12 cellular contexts compared by ENCODE assay signal in the genomic region with DNA sequence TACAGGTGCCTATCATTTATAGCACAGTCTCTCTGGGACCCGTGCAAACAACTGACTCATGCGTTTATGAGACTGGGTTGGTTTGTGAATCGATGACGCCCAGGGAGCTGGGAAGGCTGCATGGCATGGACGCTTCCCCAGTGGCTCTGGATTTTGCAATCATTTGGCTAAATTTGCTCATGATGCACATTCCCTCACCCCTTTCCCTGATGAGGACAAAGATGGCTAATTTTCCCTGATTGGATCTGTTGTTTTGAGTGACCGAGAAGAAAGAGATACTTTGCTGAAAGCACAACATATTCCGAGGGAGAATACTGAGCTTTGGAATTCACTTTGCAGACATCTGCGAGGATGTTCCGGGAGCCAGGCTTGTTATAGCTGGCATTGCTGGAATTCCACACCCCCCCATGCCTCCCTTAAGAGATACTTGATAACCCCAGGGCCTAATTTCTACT. TPM values are rescaled to one million over a fixed set of nuclear protein-coding genes. Genes with fewer than 3 reads are reported as not detected.
DNase-seq lines count a peak whose midpoint lies in the region; ATAC-seq, FAIRE-seq and TF ChIP-seq lines count a peak whose summit lies in the region.
"Had no signal": no experiment of that assay in that cellular context is flagged by ENCODE, and none has a peak within 500 bp of the region (broad histone marks: within the 10 kb centered on the region; RNA-seq: fewer than 3 reads in every experiment).

No MANE protein-coding gene starts in this region.

- CTCF ChIA-PET in HEK293 (lab: Yijun Ruan, JAX): no interaction called here
- CTCF ChIA-PET in A673 (lab: Charles Lee): interaction anchor here (0.5 kb wide), 1 partner anchor 100 kb away, joined by 3 read pairs; no protein-coding TSS in a partner anchor

- H3K27me3 ChIP-seq in iPS-18a (ENCODE audit: control insufficient read depth, insufficient read depth, low read length) (no peaks in the 10 kb centered on the region), small intestine (ENCODE audit: control insufficient read depth in 2 of 2, insufficient read depth in 2 of 2, low read length in 2 of 2) (no peaks in the 10 kb centered on the region), A673 (replicated peaks; ENCODE audit: insufficient read depth, low read depth, low read length, poor library complexity) (no peaks in the 10 kb centered on the region)

- H3K36me3 ChIP-seq in HEK293 (ENCODE audit: control insufficient read depth in 2 of 2, insufficient read depth in 1 of 2, low read length in 2 of 2) (no peaks in the 10 kb centered on the region), iPS-18a (ENCODE audit: control insufficient read depth, low read depth, low read length) (no peaks in the 10 kb centered on the region), small intestine (ENCODE audit: control insufficient read depth in 2 of 2, insufficient read depth in 2 of 2, low read length in 2 of 2) (no peaks in the 10 kb centered on the region), A673 (ENCODE audit: insufficient read depth, low read length, poor library complexity, severe bottlenecking) (no peaks in the 10 kb centered on the region)

- WGBS in small intestine, 3 donors: 55 to 60% (median 58%) methylated on average over 9 of the region's 9 CpGs

- DNase-seq in astrocyte of the hippocampus (ENCODE audit: low read depth, low spot score) (peak; percentile 33), small intestine (peak; percentile 11), A673 (ENCODE audit: low spot score) (no peak), NCI-H69 (lab: John Stamatoyannopoulos, UW) (no peak)
- no peak for DNase-seq in stimulated activated CD4-positive, alpha-beta T cell treated with anti-CD3 and anti-CD28 coated beads, Interleukin-4, amount 100 ng/mL, for 4 hours
- DNase-seq: dermis blood vessel endothelial cell; NCI-H2081; stimulated activated CD4-positive, alpha-beta T cell treated with anti-CD3 and anti-CD28 coated beads, Interleukin-2, amount 100 ng/mL, for 24 hours; T-helper 1 cell had no signal

- no peak for FAIRE-seq in small intestine (lab: Jason Lieb, UNC)

- TF ChIP-seq CTCF in HEK293 (tag by site-specific recombination; IDR thresholded peaks at IDR 0.05): no peak
- no peak for TF ChIP-seq CTCF in A673 (conservative IDR thresholded peaks at IDR 0.05; ENCODE audit: low read depth, low read length)

- ATAC-seq in HG02970 (IDR thresholded peaks at IDR 0.05; ENCODE audit: low FRiP score, unreplicated experiment): no peak

- POLR2A ChIA-PET in HEK293 (lab: Yijun Ruan, JAX) (no interaction called here), A673 (lab: Charles Lee; ENCODE audit: low non-redundant PET) (no interaction called here)

- H3K4me3 ChIP-seq in HEK293 (ENCODE audit: low read depth, low read length) (no peak overlapping the region), iPS-18a (ENCODE audit: low read length) (peak overlapping the region; percentile 0), small intestine (ENCODE audit: low read depth in 1 of 2, low read length in 2 of 2) (no peak overlapping the region), A673 (ENCODE audit: low read depth, low read length, poor library complexity, severe bottlenecking) (no peak overlapping the region)

- intact Hi-C loops in A673 (cut with micrococcal nuclease; ENCODE audit: unreplicated experiment): no loop called here

- BruUV-seq in A673 (replicated peaks; lab: Mats Ljungman, UMichigan): no TSS peak

- H3K4me1 ChIP-seq in HEK293 (ENCODE audit: control insufficient read depth, insufficient read depth, low read length) (no peaks in the 10 kb centered on the region), iPS-18a (ENCODE audit: control insufficient read depth, low read depth, low read length) (peaks cover 37% of the 10 kb centered on the region), small intestine (ENCODE audit: control insufficient read depth in 2 of 2, insufficient read depth in 1 of 2, low read depth in 1 of 2, low read length in 1 of 2) (peaks cover 0 to 4% of the 10 kb centered on the region in 2 donors), A673 (ENCODE audit: insufficient read depth, low read length, poor library complexity, severe bottlenecking) (no peaks in the 10 kb centered on the region)

- no peaks in the 10 kb centered on the region for H3K9me3 ChIP-seq in HEK293 (ENCODE audit: control insufficient read depth, insufficient read depth, low read depth, low read length)
- H3K9me3 ChIP-seq in iPS-18a (ENCODE audit: control insufficient read depth, low read depth, low read length): no peaks in the 10 kb centered on the region
- H3K9me3 ChIP-seq in small intestine (ENCODE audit: control insufficient read depth, low read depth): no peaks in the 10 kb centered on the region
- no peaks in the 10 kb centered on the region for H3K9me3 ChIP-seq in A673 (ENCODE audit: low read depth, low read length, poor library complexity, severe bottlenecking)

- H3K27ac ChIP-seq in HEK293 (ENCODE audit: extremely low read depth, low read depth, low read length) (no peak overlapping the region), iPS-18a (ENCODE audit: low read length) (no peak overlapping the region), small intestine (ENCODE audit: low read depth in 1 of 2, low read length in 1 of 2) (no peak overlapping the region), A673 (ENCODE audit: low read depth, low read length, poor library complexity, severe bottlenecking) (no peak overlapping the region)

- H3K9ac ChIP-seq in iPS-18a (ENCODE audit: low read length): no peak overlapping the region

TF ChIP-seq in HEK293, 187 proteins besides CTCF, POLR2A, EP300 and RAD21:
- peak; percentile 66 for TF ChIP-seq ZBTB17 (tag by site-specific recombination; IDR thresholded peaks at IDR 0.05)
- TF ChIP-seq ZNF596 (tag by site-specific recombination; IDR thresholded peaks at IDR 0.05): no peak
- 0 out of 2 replicates have a peak, but pooled peaks have one; percentile 23 for TF ChIP-seq ZNF335 (tag by site-specific recombination; conservative IDR thresholded peaks at IDR 0.05)
- peak; percentile 59; the same call in 1 of the 2 replicates for TF ChIP-seq ZNF10 (tag by site-specific recombination; IDR thresholded peaks at IDR 0.05)
- TF ChIP-seq, protein P1, sequence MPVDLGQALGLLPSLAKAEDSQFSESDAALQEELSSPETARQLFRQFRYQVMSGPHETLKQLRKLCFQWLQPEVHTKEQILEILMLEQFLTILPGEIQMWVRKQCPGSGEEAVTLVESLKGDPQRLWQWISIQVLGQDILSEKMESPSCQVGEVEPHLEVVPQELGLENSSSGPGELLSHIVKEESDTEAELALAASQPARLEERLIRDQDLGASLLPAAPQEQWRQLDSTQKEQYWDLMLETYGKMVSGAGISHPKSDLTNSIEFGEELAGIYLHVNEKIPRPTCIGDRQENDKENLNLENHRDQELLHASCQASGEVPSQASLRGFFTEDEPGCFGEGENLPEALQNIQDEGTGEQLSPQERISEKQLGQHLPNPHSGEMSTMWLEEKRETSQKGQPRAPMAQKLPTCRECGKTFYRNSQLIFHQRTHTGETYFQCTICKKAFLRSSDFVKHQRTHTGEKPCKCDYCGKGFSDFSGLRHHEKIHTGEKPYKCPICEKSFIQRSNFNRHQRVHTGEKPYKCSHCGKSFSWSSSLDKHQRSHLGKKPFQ (tag by site-specific recombination; IDR thresholded peaks at IDR 0.05): no peak
TF ChIP-seq in HEK293: peak in this region for 3.

RNA-seq across cellular contexts. Expression of a gene that starts 51.1 kb away (rescaled TPM):
- polyA plus RNA-seq in small intestine: 1 to 10 TPM in 2 of 3 donors, under 1 TPM in 1; 0.81 to 2.7 (median 1.1) TPM
- 0.58 and 1.1 TPM in 2 replicates for total RNA-seq in A673 (2021)

Comparison
In these comparisons a context has a peak if more than half of its experiments do, and no peak if none do; other contexts are left out.
1. DNase-seq: peak in astrocyte of the hippocampus (single experiment) and small intestine (single experiment); none in A673 (single experiment), NCI-H69 (single experiment) and stimulated activated CD4-positive, alpha-beta T cell treated with anti-CD3 and anti-CD28 coated beads, Interleukin-4, amount 100 ng/mL, for 4 hours (0 of 2).